18 cellular contexts compared by ENCODE assay signal in genomic region chr10:87764072-87764934, GRCh38.
"Had no signal": no experiment of that assay in that cellular context is flagged by ENCODE, and none has a peak within 500 bp of the region (broad histone marks: within the 10 kb centered on the region; RNA-seq: fewer than 3 reads in every experiment).

No MANE protein-coding gene starts in this region.

- ATAC-seq: gastroesophageal sphincter; naive thymus-derived CD4-positive, alpha-beta T cell; psoas muscle; stimulated activated effector memory CD8-positive, alpha-beta T cell treated with anti-CD3 and anti-CD28 coated beads, Interleukin-12 subunit alpha, Interleukin-12 subunit beta, amount 100 ng/mL, for 72 hours had no signal

- H3K27ac Mint-ChIP-seq: stimulated activated effector memory CD8-positive, alpha-beta T cell treated with anti-CD3 and anti-CD28 coated beads, Interleukin-12 subunit alpha, Interleukin-12 subunit beta, amount 100 ng/mL, for 72 hours had no signal

- H3K9me3 Mint-ChIP-seq: naive thymus-derived CD4-positive, alpha-beta T cell; stimulated activated effector memory CD8-positive, alpha-beta T cell treated with anti-CD3 and anti-CD28 coated beads, Interleukin-12 subunit alpha, Interleukin-12 subunit beta, amount 100 ng/mL, for 72 hours had no signal

- DNase-seq: colonic mucosa; dermis blood vessel endothelial cell; esophagus squamous epithelium; foreskin fibroblast; glutamatergic neuron; islet precursor cell; mammary epithelial cell; naive thymus-derived CD4-positive, alpha-beta T cell; psoas muscle; retina; right lobe of liver; stimulated activated CD4-positive, alpha-beta T cell treated with anti-CD3 and anti-CD28 coated beads, Interleukin-4, amount 100 ng/mL, for 1 hour; stimulated activated CD8-positive, alpha-beta memory T cell treated with anti-CD3 and anti-CD28 coated beads, Interleukin-4, amount 100 ng/mL, for 48 hours; stomach; substantia nigra; transverse colon had no signal

- H3K4me3 Mint-ChIP-seq: naive thymus-derived CD4-positive, alpha-beta T cell; stimulated activated effector memory CD8-positive, alpha-beta T cell treated with anti-CD3 and anti-CD28 coated beads, Interleukin-12 subunit alpha, Interleukin-12 subunit beta, amount 100 ng/mL, for 72 hours had no signal

- H3K27me3 Mint-ChIP-seq: naive thymus-derived CD4-positive, alpha-beta T cell had no signal
